In the genomic region with DNA sequence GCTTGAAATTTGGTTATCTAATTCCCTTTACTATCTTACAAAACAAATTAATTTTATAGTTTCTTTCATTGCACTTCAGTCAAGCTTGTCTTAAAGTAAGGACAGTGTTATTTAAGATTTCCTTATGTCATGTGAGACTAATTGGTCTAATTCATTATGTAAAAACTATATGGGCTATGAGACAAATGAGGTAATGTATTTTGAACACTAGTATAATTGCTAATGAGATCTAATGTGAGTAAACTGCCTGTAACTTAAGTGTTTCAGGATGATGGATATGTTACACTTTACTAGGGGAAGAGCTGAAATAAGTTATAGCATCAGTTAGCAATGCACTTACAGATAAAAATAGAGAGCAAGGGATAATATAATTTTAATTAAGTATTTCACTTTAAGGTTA, we compare ENCODE assay signal across 5 cellular contexts.
"Had no signal": no experiment of that assay in that cellular context is flagged by ENCODE, and none has a peak within 500 bp of the region (broad histone marks: within the 10 kb centered on the region; RNA-seq: fewer than 3 reads in every experiment).

No MANE protein-coding gene starts in this region.

- H3K27ac Mint-ChIP-seq: H9, HFFc6, IgD-negative memory B cell had no signal

- DNase-seq: H9, HCEC 1CT, HFFc6 had no signal

- H3K27me3 Mint-ChIP-seq: IgD-negative memory B cell had no signal

- H3K4me1 Mint-ChIP-seq: IgD-negative memory B cell had no signal

- H3K9me3 Mint-ChIP-seq: GM23338, IgD-negative memory B cell had no signal

- H3K36me3 Mint-ChIP-seq: IgD-negative memory B cell had no signal

- H3K4me3 Mint-ChIP-seq: GM23338, H9, HFFc6, IgD-negative memory B cell had no signal
